Comparison of ENCODE assay signal across 1 cellular context in genomic region chr3:45507820-45508317, GRCh38.
TF ChIP-seq lines count a peak whose summit lies in the region.

No MANE protein-coding gene starts in this region.

TF ChIP-seq in HepG2, 621 proteins besides CTCF, POLR2A, EP300 and RAD21 (continued from another document):
- no peak for TF ChIP-seq USF2 (IDR thresholded peaks at IDR 0.05; ENCODE audit: low read depth, low read length)
- no peak for TF ChIP-seq USF2 (CRISPR knock-in tag; IDR thresholded peaks at IDR 0.05; ENCODE audit: borderline replicate concordance)
- TF ChIP-seq SUZ12 (IDR thresholded peaks at IDR 0.05; ENCODE audit: low read depth, low read length), result no peak
TF ChIP-seq in HepG2: peak in this region for 0.
